Comparison of ENCODE assay signal across 26 cellular contexts in the genomic region with DNA sequence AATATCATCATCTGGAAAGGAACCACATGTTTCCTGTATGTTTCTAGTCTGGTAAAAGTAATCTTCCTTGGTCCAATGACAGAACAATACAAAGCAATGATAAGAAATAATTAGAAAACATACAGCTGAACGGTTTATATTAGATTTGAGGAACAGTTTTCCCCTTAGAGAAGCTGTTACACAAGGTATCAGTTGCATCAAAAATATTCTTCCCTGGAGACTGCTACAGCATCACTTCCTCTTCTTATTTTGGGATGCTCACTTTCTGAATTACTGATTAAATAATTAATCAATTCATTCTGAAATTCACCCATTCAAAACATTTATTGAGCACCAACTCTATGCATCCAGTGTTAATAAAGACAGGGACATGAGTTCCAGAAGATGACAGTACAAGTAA. TPM values are rescaled to one million over a fixed set of nuclear protein-coding genes. Genes with fewer than 3 reads are reported as not detected.
"Had no signal": no experiment of that assay in that cellular context is flagged by ENCODE, and none has a peak within 500 bp of the region (broad histone marks: within the 10 kb centered on the region; RNA-seq: fewer than 3 reads in every experiment).

No MANE protein-coding gene starts in this region.

- H3K9ac ChIP-seq: neural progenitor cell had no signal

- H3K4me2 ChIP-seq: neural progenitor cell, smooth muscle cell had no signal

- H3K36me3 ChIP-seq: adrenal gland, ascending aorta, esophagus muscularis mucosa, left ventricle myocardium inferior, neural progenitor cell, sigmoid colon, upper lobe of left lung had no signal

- H3K36me3 Mint-ChIP-seq: activated naive CD8-positive, alpha-beta T cell; naive thymus-derived CD8-positive, alpha-beta T cell; neural progenitor cell; WTC11 had no signal

- H3K27ac ChIP-seq: adrenal gland, ascending aorta, esophagus muscularis mucosa, left ventricle myocardium inferior, neural progenitor cell, sigmoid colon, upper lobe of left lung had no signal

- H3K4me3 ChIP-seq: adrenal gland, ascending aorta, esophagus muscularis mucosa, left ventricle myocardium inferior, neural progenitor cell, sigmoid colon, smooth muscle cell, upper lobe of left lung had no signal

- H3K4me3 Mint-ChIP-seq: activated naive CD8-positive, alpha-beta T cell; activated T-cell treated with anti-CD3 and anti-CD28 coated beads, Interleukin-2, amount 50 U/mL, for 24 hours; activated T-helper 17 cell treated with anti-CD3 and anti-CD28 coated beads, Interleukin-2, amount 50 U/mL, for 72 hours; effector memory CD8-positive, alpha-beta T cell; naive thymus-derived CD8-positive, alpha-beta T cell; neural progenitor cell; WTC11 had no signal

- FAIRE-seq: frontal cortex, TTC549 had no signal

- ATAC-seq: activated T-helper 17 cell treated with anti-CD3 and anti-CD28 coated beads, Interleukin-2, amount 50 U/mL, for 72 hours; effector memory CD8-positive, alpha-beta T cell; naive thymus-derived CD8-positive, alpha-beta T cell; WTC11 had no signal

- H3K4me1 ChIP-seq: adrenal gland, ascending aorta, esophagus muscularis mucosa, left ventricle myocardium inferior, neural progenitor cell, sigmoid colon had no signal

- H3K27me3 ChIP-seq: adrenal gland, ascending aorta, neural progenitor cell, sigmoid colon, upper lobe of left lung had no signal

- H3K27ac Mint-ChIP-seq: activated naive CD8-positive, alpha-beta T cell; activated T-cell treated with anti-CD3 and anti-CD28 coated beads, Interleukin-2, amount 50 U/mL, for 24 hours; activated T-helper 17 cell treated with anti-CD3 and anti-CD28 coated beads, Interleukin-2, amount 50 U/mL, for 72 hours; effector memory CD8-positive, alpha-beta T cell; naive thymus-derived CD8-positive, alpha-beta T cell; neural progenitor cell; WTC11 had no signal

- H3K9me3 ChIP-seq: adrenal gland, esophagus muscularis mucosa, left ventricle myocardium inferior, sigmoid colon, upper lobe of left lung had no signal

- DNase-seq: activated CD4-positive, alpha-beta T cell treated with anti-CD3 and anti-CD28 coated beads, Interleukin-2, amount 50 U/mL, for 4 hours; activated CD8-positive, alpha-beta memory T cell treated with anti-CD3 and anti-CD28 coated beads for 24 hours; activated CD8-positive, alpha-beta memory T cell treated with anti-CD3 and anti-CD28 coated beads, Interleukin-2, amount 50 U/mL, for 4 hours; activated naive CD4-positive, alpha-beta T cell; activated T-cell treated with anti-CD3 and anti-CD28 coated beads, Interleukin-2, amount 50 U/mL, for 24 hours; adrenal gland; central memory CD4-positive, alpha-beta T cell; effector memory CD8-positive, alpha-beta T cell; hippocampal formation; kidney glomerular epithelial cell; left ventricle myocardium inferior; naive thymus-derived CD8-positive, alpha-beta T cell; sigmoid colon; stimulated activated CD4-positive, alpha-beta T cell treated with anti-CD3 and anti-CD28 coated beads, Interleukin-15, amount 100 ng/mL, for 24 hours; stimulated activated naive CD4-positive, alpha-beta T cell treated with Interleukin-2 at 50 U/mL for 16 hours; upper lobe of left lung had no signal

- H3K4me1 Mint-ChIP-seq: WTC11 had no signal

- H2AFZ ChIP-seq: neural progenitor cell had no signal

- H3K9me3 Mint-ChIP-seq: activated T-cell treated with anti-CD3 and anti-CD28 coated beads, Interleukin-2, amount 50 U/mL, for 24 hours; activated T-helper 17 cell treated with anti-CD3 and anti-CD28 coated beads, Interleukin-2, amount 50 U/mL, for 72 hours; effector memory CD8-positive, alpha-beta T cell; naive thymus-derived CD8-positive, alpha-beta T cell; neural progenitor cell; WTC11 had no signal

RNA-seq across cellular contexts. Expression of a gene that starts 27.9 kb away (rescaled TPM):
- total RNA-seq: activated T-helper 17 cell treated with anti-CD3 and anti-CD28 coated beads, Interleukin-2, amount 50 U/mL, for 72 hours; left ventricle myocardium inferior; naive thymus-derived CD8-positive, alpha-beta T cell; sigmoid colon; T-helper 2 cell treated with Interferon-gamma antibody and Interleukin-4, amounts not matched to agents 100 ng/mL and 5 ng/mL, for 36 hours had no signal
- polyA plus RNA-seq: naive thymus-derived CD8-positive, alpha-beta T cell had no signal
